In genomic region chr6:20377623-20378265, GRCh38 we compare ENCODE assay signal across 11 cellular contexts. TPM values are rescaled to one million over a fixed set of nuclear protein-coding genes. Genes with fewer than 3 reads are reported as not detected.
DNase-seq lines count a peak whose midpoint lies in the region; ATAC-seq and TF ChIP-seq lines count a peak whose summit lies in the region.
"Had no signal": no experiment of that assay in that cellular context is flagged by ENCODE, and none has a peak within 500 bp of the region (broad histone marks: within the 10 kb centered on the region; RNA-seq: fewer than 3 reads in every experiment).

No MANE protein-coding gene starts in this region.

- peak; percentile 51 to 55 for ATAC-seq in activated CD4-positive, CD25-positive, alpha-beta regulatory T cell treated with anti-CD3 and anti-CD28 coated beads, Interleukin-2, amount 50 U/mL, for 24 hours
- no peak for ATAC-seq in HG03139 (IDR thresholded peaks at IDR 0.05; ENCODE audit: unreplicated experiment)
- ATAC-seq: T-helper 17 cell had no signal

- H3K4me2 ChIP-seq in skeletal muscle satellite cell (ENCODE audit: low read length) (peak overlapping the region; percentile 64), neural progenitor cell (no peak overlapping the region)

- H3K27ac ChIP-seq in neural progenitor cell = no peak overlapping the region
- H3K27ac ChIP-seq: epithelial cell of prostate had no signal

- peaks cover 2% of the 10 kb centered on the region for H3K27me3 Mint-ChIP-seq in neural progenitor cell (ENCODE audit: insufficient read depth, low read depth)
- H3K27me3 Mint-ChIP-seq: T-helper 17 cell had no signal

- no peak overlapping the region for H3K27ac Mint-ChIP-seq in neural progenitor cell
- H3K27ac Mint-ChIP-seq: T-helper 17 cell had no signal

- no peak for TF ChIP-seq CTCF in neural progenitor cell (IDR thresholded peaks at IDR 0.05)

- no peaks in the 10 kb centered on the region for H3K27me3 ChIP-seq in skeletal muscle satellite cell (ENCODE audit: control insufficient read depth, insufficient read depth, low read length)
- H3K27me3 ChIP-seq in neural progenitor cell = no peaks in the 10 kb centered on the region

- H3K4me1 ChIP-seq in skeletal muscle satellite cell (ENCODE audit: control insufficient read depth, insufficient read depth, low read length) (peaks cover 18% of the 10 kb centered on the region), neural progenitor cell (no peaks in the 10 kb centered on the region)

- peaks cover 4% of the 10 kb centered on the region for H3K36me3 Mint-ChIP-seq in neural progenitor cell

- peaks cover 6% of the 10 kb centered on the region for H3K9me3 Mint-ChIP-seq in neural progenitor cell

- no peak for DNase-seq in activated CD4-positive, CD25-positive, alpha-beta regulatory T cell treated with anti-CD3 and anti-CD28 coated beads, Interleukin-2, amount 50 U/mL, for 72 hours
- DNase-seq in NCI-H446 treated with DMSO at 0.1 percent for 48 hours (lab: John Stamatoyannopoulos, UW) (peak; percentile 50), epidermal melanocyte (ENCODE audit: insufficient read length, low spot score) (peak; percentile 44), neural progenitor cell (ENCODE audit: low spot score) (no peak), medulla oblongata (ENCODE audit: extremely low spot score) (no peak)
- DNase-seq: AML-193, T-helper 17 cell had no signal

- no peaks in the 10 kb centered on the region for H3K79me2 ChIP-seq in neural progenitor cell (ENCODE audit: low read depth)

- H3K36me3 ChIP-seq in skeletal muscle satellite cell (ENCODE audit: insufficient read depth, low read length) = no peaks in the 10 kb centered on the region
- no peaks in the 10 kb centered on the region for H3K36me3 ChIP-seq in neural progenitor cell

- H3K4me3 ChIP-seq in skeletal muscle satellite cell (ENCODE audit: low read length) = peak overlapping the region; percentile 23
- H3K4me3 ChIP-seq in neural progenitor cell = no peak overlapping the region

- H3K9ac ChIP-seq in skeletal muscle satellite cell (ENCODE audit: low read depth, low read length) (no peak overlapping the region), neural progenitor cell (no peak overlapping the region)

- H3F3A ChIP-seq in neural progenitor cell (ENCODE audit: low read depth) = no peaks in the 10 kb centered on the region

- no peak overlapping the region for H3K4me3 Mint-ChIP-seq in neural progenitor cell
- H3K4me3 Mint-ChIP-seq: T-helper 17 cell had no signal

- H3K4me1 Mint-ChIP-seq in neural progenitor cell = peaks cover 18% of the 10 kb centered on the region

- H3K9me3 ChIP-seq in skeletal muscle satellite cell (replicated peaks; ENCODE audit: low read length) (no peaks in the 10 kb centered on the region), neural progenitor cell (ENCODE audit: low read depth) (no peaks in the 10 kb centered on the region)

- no peak overlapping the region for H2AFZ ChIP-seq in neural progenitor cell (replicated peaks)

- no peaks in the 10 kb centered on the region for H4K20me1 ChIP-seq in neural progenitor cell (ENCODE audit: low read depth)

RNA-seq across cellular contexts. Expression of gene E2F3, which starts 23.9 kb away (rescaled TPM):
- total RNA-seq in skeletal muscle satellite cell (2012; rRNA removed) = 5.5 and 5.8 TPM in 2 replicates
- 30.2 and 35.7 TPM in 2 replicates for total RNA-seq in neural progenitor cell (ENCODE audit: low replicate concordance)

Comparison
In these comparisons a context has a peak if more than half of its experiments do, and no peak if none do; other contexts are left out.
1. DNase-seq: peak in NCI-H446 treated with DMSO at 0.1 percent for 48 hours (single experiment) and epidermal melanocyte (single experiment); none in activated CD4-positive, CD25-positive, alpha-beta regulatory T cell treated with anti-CD3 and anti-CD28 coated beads, Interleukin-2, amount 50 U/mL, for 72 hours (single experiment), neural progenitor cell (single experiment) and medulla oblongata (single experiment).